In the genomic region with DNA sequence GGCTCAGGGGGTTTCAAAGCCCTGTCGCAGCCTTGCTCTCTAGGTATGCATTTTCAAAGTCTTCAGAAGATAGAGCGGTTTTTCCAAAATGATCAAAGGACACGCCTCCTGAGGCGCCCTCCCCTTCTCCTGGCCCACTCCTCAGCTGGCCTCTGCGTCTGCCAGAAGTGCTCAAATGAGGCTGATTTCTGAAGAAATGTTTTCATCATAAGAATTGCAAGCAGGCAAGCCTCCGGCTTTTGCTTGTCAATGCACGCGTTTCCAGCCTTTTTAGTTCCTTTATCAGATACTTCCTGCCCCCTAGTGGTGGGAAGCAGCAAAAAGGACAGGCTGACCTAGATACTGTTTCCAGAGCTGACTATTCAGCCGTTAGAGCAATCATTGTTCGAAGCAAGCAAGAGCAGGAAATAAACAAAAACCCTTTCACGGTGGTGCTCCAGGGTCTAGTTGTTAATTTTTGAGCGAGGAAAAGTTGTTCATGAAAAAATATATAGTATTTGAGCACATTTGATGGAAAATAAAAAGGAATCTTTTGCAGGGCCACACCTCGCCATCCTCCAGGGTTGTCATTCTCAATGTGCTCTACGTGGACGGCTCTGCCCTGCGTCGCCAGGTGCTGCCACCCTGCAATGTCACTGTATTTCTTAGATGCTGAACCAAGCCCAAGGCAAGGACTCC, we compare ENCODE assay signal across 8 cellular contexts.
DNase-seq lines count a peak whose midpoint lies in the region; FAIRE-seq and TF ChIP-seq lines count a peak whose summit lies in the region.

No MANE protein-coding gene starts in this region.

- H3K9ac ChIP-seq in H9 (ENCODE audit: extremely low read depth, insufficient read length, low read length) = no peak overlapping the region
- H3K9ac ChIP-seq in MM.1S (ENCODE audit: low read length) = no peak overlapping the region

- no peak overlapping the region for H2BK20ac ChIP-seq in H9 (ENCODE audit: low read depth, low read length, poor library complexity, severe bottlenecking)

- no peak overlapping the region for H3K56ac ChIP-seq in H9 (ENCODE audit: insufficient read length, low read depth, low read length)

- H3K4me3 ChIP-seq in MM.1S (ENCODE audit: low read length) = no peak overlapping the region
- peak overlapping the region in 1 of 2 donors; percentile 15 for H3K4me3 ChIP-seq in foreskin fibroblast (ENCODE audit: low read depth in 1 of 2, low read length in 2 of 2)
- no peak overlapping the region for H3K4me3 ChIP-seq in suprapubic skin

- H3K79me1 ChIP-seq in H9 (ENCODE audit: insufficient read depth, low read depth, low read length, poor library complexity, severe bottlenecking) = no peaks in the 10 kb centered on the region

- DNase-seq in H9 (peak; percentile 81), MM.1S (peak; percentile 82), SIG-M5 (lab: John Stamatoyannopoulos, UW) (peak; percentile 3), foreskin fibroblast (peak; percentile 75 to 92), nucleus accumbens (lab: John Stamatoyannopoulos, UW) (peak in 53 of 56 donors; percentile 12 to 96 (median 76)), suprapubic skin (ENCODE audit: low spot score in 2 of 2) (peak; percentile 81 to 86)
- peak; percentile 90 for DNase-seq in activated effector memory CD4-positive, alpha-beta T cell treated with anti-CD3 and anti-CD28 coated beads, Interleukin-2, amount 50 U/mL, for 16 hours

- H3K27ac Mint-ChIP-seq in H9 = no peak overlapping the region; a peak in 1 of 7 replicates

- H3K9me2 ChIP-seq in MM.1S (replicated peaks; ENCODE audit: insufficient read depth, low read length) = no peaks in the 10 kb centered on the region

- peak overlapping the region; percentile 74 for H2AFZ ChIP-seq in H9 (ENCODE audit: low read length)
- peak overlapping the region; percentile 28; the same call in 1 of the 2 replicates for H2AFZ ChIP-seq in MM.1S (ENCODE audit: low read length)

- H3K27ac ChIP-seq in H9 (ENCODE audit: insufficient read length, low read depth, low read length) (no peak overlapping the region), MM.1S (ENCODE audit: low read length) (no peak overlapping the region), suprapubic skin (no peak overlapping the region)

- H4K91ac ChIP-seq in H9 (ENCODE audit: insufficient read length, low read depth, low read length) = no peak overlapping the region

- H4K20me1 ChIP-seq in H9 (ENCODE audit: control insufficient read depth, insufficient read depth, insufficient read length) (peaks cover 2% of the 10 kb centered on the region), MM.1S (ENCODE audit: insufficient read depth, low read length) (no peaks in the 10 kb centered on the region)

- H2BK15ac ChIP-seq in H9 (ENCODE audit: low read depth, low read length) = no peak overlapping the region

- H3K36me3 Mint-ChIP-seq in H9 (ENCODE audit: insufficient read depth in 1 of 3, low read depth in 3 of 3) = peaks cover 6 to 18% (median 9%) of the 10 kb centered on the region in 3 experiments; a peak in 6 of 7 replicates

- no peak for TF ChIP-seq EP300 in suprapubic skin (IDR thresholded peaks at IDR 0.05)

- H3K4ac ChIP-seq in H9 (ENCODE audit: low read depth, low read length) = no peak overlapping the region

- no peak for TF ChIP-seq POLR2A in suprapubic skin (IDR thresholded peaks at IDR 0.05)

- H3K23me2 ChIP-seq in H9 (ENCODE audit: insufficient read length, low read depth, low read length, poor library complexity, severe bottlenecking) = no peaks in the 10 kb centered on the region

- H3K4me2 ChIP-seq in H9 (ENCODE audit: insufficient read depth, insufficient read length, low read length) (no peak overlapping the region), MM.1S (ENCODE audit: low read depth, low read length) (peak overlapping the region; percentile 45)

- H3T11ph ChIP-seq in H9 (ENCODE audit: low read length) = no peak overlapping the region

- no peak overlapping the region for H2BK12ac ChIP-seq in H9 (ENCODE audit: insufficient read length, low read depth, low read length)

- H3K4me1 Mint-ChIP-seq in H9 = peaks cover 11 to 16% of the 10 kb centered on the region in 2 experiments

- H2BK5ac ChIP-seq in H9 (ENCODE audit: insufficient read length, low read length) = no peak overlapping the region

- peaks cover 16 to 23% of the 10 kb centered on the region in 2 experiments for H3K9me3 Mint-ChIP-seq in H9

- H3K4me1 ChIP-seq in H9 (ENCODE audit: insufficient read depth, low read length) (no peaks in the 10 kb centered on the region), MM.1S (ENCODE audit: low read length) (no peaks in the 10 kb centered on the region), suprapubic skin (peaks cover 9% of the 10 kb centered on the region)

- H3F3A ChIP-seq in MM.1S (ENCODE audit: insufficient read depth, low read length) = no peaks in the 10 kb centered on the region

- FAIRE-seq in G401.6 (lab: Jason Lieb, UNC) = peak; percentile 73

- no peak overlapping the region for H4K5ac ChIP-seq in H9 (ENCODE audit: insufficient read length, low read depth, low read length)

- TF ChIP-seq CTCF in H9 (conservative IDR thresholded peaks at IDR 0.05) = peak; percentile 94
- peak; percentile 90 for TF ChIP-seq CTCF in MM.1S (IDR thresholded peaks at IDR 0.05; ENCODE audit: low read length)
- TF ChIP-seq CTCF in foreskin fibroblast (IDR thresholded peaks at IDR 0.05; ENCODE audit: low read depth, low read length) = peak; percentile 90
- peak; percentile 56 to 76 for TF ChIP-seq CTCF in suprapubic skin (IDR thresholded peaks at IDR 0.05)

- no peak overlapping the region for H2BK120ac ChIP-seq in H9 (ENCODE audit: low read depth, low read length, poor library complexity, severe bottlenecking)

- H3K18ac ChIP-seq in H9 (ENCODE audit: insufficient read length, low read depth, low read length) = no peak overlapping the region

- no peak overlapping the region for H3K23ac ChIP-seq in H9 (ENCODE audit: insufficient read length, low read depth, low read length)

- no peak overlapping the region for H4K8ac ChIP-seq in H9 (replicated peaks; ENCODE audit: insufficient read length, low read depth, low read length)

- H2AK5ac ChIP-seq in H9 (ENCODE audit: insufficient read length, low read length) = no peak overlapping the region

- H3K4me3 Mint-ChIP-seq in H9 = no peak overlapping the region

- no peaks in the 10 kb centered on the region for H3K9me3 ChIP-seq in H9 (ENCODE audit: control insufficient read depth, low read depth, low read length)
- H3K9me3 ChIP-seq in MM.1S (replicated peaks; ENCODE audit: insufficient read depth, low read length) = no peaks in the 10 kb centered on the region
- no peaks in the 10 kb centered on the region for H3K9me3 ChIP-seq in suprapubic skin

- H3K79me2 ChIP-seq in H9 (ENCODE audit: insufficient read depth, low read length) (no peaks in the 10 kb centered on the region), MM.1S (ENCODE audit: low read length) (no peaks in the 10 kb centered on the region)

- WGBS in H9 (ENCODE audit: extremely low coverage, insufficient read length, low lambda C conversion rate) = no CpG with 5 or more reads among the region's 17 CpGs
- WGBS in suprapubic skin = 17% methylated on average over 17 of the region's 17 CpGs

- no peaks in the 10 kb centered on the region for H3K27me3 Mint-ChIP-seq in H9 (ENCODE audit: low read depth)

- H3K14ac ChIP-seq in H9 (ENCODE audit: insufficient read depth, low read length) = no peak overlapping the region

- H3K36me3 ChIP-seq in MM.1S (replicated peaks; ENCODE audit: insufficient read depth, low read length) = no peaks in the 10 kb centered on the region
- H3K36me3 ChIP-seq in suprapubic skin = no peaks in the 10 kb centered on the region

- H3K27me3 ChIP-seq in H9 (ENCODE audit: insufficient read depth, low read length) = no peaks in the 10 kb centered on the region
- H3K27me3 ChIP-seq in MM.1S (replicated peaks; ENCODE audit: insufficient read depth, low read length) = no peaks in the 10 kb centered on the region
- H3K27me3 ChIP-seq in suprapubic skin = no peaks in the 10 kb centered on the region

Comparison
In these comparisons a context has a peak if more than half of its experiments do, and no peak if none do; other contexts are left out.
1. DNase-seq: peak in every context shown above with its lines; median percentile 90 in activated effector memory CD4-positive, alpha-beta T cell treated with anti-CD3 and anti-CD28 coated beads, Interleukin-2, amount 50 U/mL, for 16 hours; 84 in foreskin fibroblast; 84 in suprapubic skin; 82 in MM.1S; 81 in H9; 76 in nucleus accumbens; 3 in SIG-M5.